Comparison of ENCODE assay signal across 14 cellular contexts in genomic region chr3:141835557-141836224, GRCh38. TPM values are rescaled to one million over a fixed set of nuclear protein-coding genes. Genes with fewer than 3 reads are reported as not detected.
DNase-seq lines count a peak whose midpoint lies in the region; ATAC-seq, FAIRE-seq and TF ChIP-seq lines count a peak whose summit lies in the region.
"Had no signal": no experiment of that assay in that cellular context is flagged by ENCODE, and none has a peak within 500 bp of the region (broad histone marks: within the 10 kb centered on the region; RNA-seq: fewer than 3 reads in every experiment).

No MANE protein-coding gene starts in this region.

- no TSS peak for BruUV-seq in PC-3 (replicated peaks; lab: Mats Ljungman, UMichigan)
- no TSS peak for BruUV-seq in K562 (replicated peaks; lab: Mats Ljungman, UMichigan)

- H3K4me3 Mint-ChIP-seq in GM23338 (no peak overlapping the region), neural progenitor cell (no peak overlapping the region)
- H3K4me3 Mint-ChIP-seq: CD14-positive monocyte; CD8-positive, alpha-beta T cell had no signal

- no peak for ATAC-seq in GM23338
- ATAC-seq in PC-3, result peak; percentile 60
- ATAC-seq in K562, result no peak
- no peak for ATAC-seq in HG02642 (IDR thresholded peaks at IDR 0.05; ENCODE audit: poor library complexity, unreplicated experiment)
- ATAC-seq in left lobe of liver, result no peak
- ATAC-seq in GM18870 (IDR thresholded peaks at IDR 0.05; ENCODE audit: unreplicated experiment), result no peak
- ATAC-seq: CD8-positive, alpha-beta T cell had no signal

- in situ Hi-C loops in K562 (cut with MboI), result no loop called here

- no peaks in the 10 kb centered on the region for H3K27me3 ChIP-seq in GM23338 (ENCODE audit: insufficient read depth)
- no peaks in the 10 kb centered on the region for H3K27me3 ChIP-seq in PC-3 (ENCODE audit: low read length)
- H3K27me3 ChIP-seq in K562 (ENCODE audit: control insufficient read depth in 2 of 2, insufficient read depth in 2 of 2, low read length in 2 of 2), result no peaks in the 10 kb centered on the region
- no peaks in the 10 kb centered on the region for H3K27me3 ChIP-seq in neural progenitor cell

- H3K27ac Mint-ChIP-seq in GM23338 (no peak overlapping the region), neural progenitor cell (no peak overlapping the region)
- H3K27ac Mint-ChIP-seq: CD8-positive, alpha-beta T cell; H9 had no signal

- H2AFZ ChIP-seq in GM23338 (peak overlapping the region; percentile 88), PC-3 (ENCODE audit: low read length) (no peak overlapping the region), K562 (ENCODE audit: low read depth, low read length) (peak overlapping the region; percentile 27; the same call in 1 of the 2 replicates), neural progenitor cell (replicated peaks) (peak overlapping the region; percentile 50)

- no peak for TF ChIP-seq RAD21 in K562 (CRISPR knock-in tag; conservative IDR thresholded peaks at IDR 0.05 in 1 of 2, IDR thresholded peaks at IDR 0.05 in 1 of 2)

- H3K27ac ChIP-seq in GM23338 (ENCODE audit: low read depth) (no peak overlapping the region), PC-3 (ENCODE audit: low read length) (peak overlapping the region; percentile 74), K562 (ENCODE audit: extremely low read depth, low read depth, low read length) (no peak overlapping the region), neural progenitor cell (no peak overlapping the region)

- H3K36me3 ChIP-seq in GM23338 (ENCODE audit: insufficient read depth) (no peaks in the 10 kb centered on the region), PC-3 (ENCODE audit: low read depth, low read length) (no peaks in the 10 kb centered on the region), K562 (ENCODE audit: control insufficient read depth, insufficient read depth, low read length) (no peaks in the 10 kb centered on the region), neural progenitor cell (no peaks in the 10 kb centered on the region)

- H3K9me3 Mint-ChIP-seq in GM23338 (no peaks in the 10 kb centered on the region; the same call in 2 of the 3 replicates), neural progenitor cell (peaks cover 2% of the 10 kb centered on the region)
- H3K9me3 Mint-ChIP-seq: CD8-positive, alpha-beta T cell had no signal

- H3K4me1 Mint-ChIP-seq in GM23338 (peaks cover 9% of the 10 kb centered on the region), neural progenitor cell (peaks cover 3% of the 10 kb centered on the region)
- H3K4me1 Mint-ChIP-seq: CD14-positive monocyte had no signal

- H3K36me3 Mint-ChIP-seq in GM23338 (ENCODE audit: low read depth) (no peaks in the 10 kb centered on the region), neural progenitor cell (no peaks in the 10 kb centered on the region)
- H3K36me3 Mint-ChIP-seq: CD14-positive monocyte; CD8-positive, alpha-beta T cell had no signal

- H3F3A ChIP-seq in GM23338 (replicated peaks; ENCODE audit: low read depth) (no peaks in the 10 kb centered on the region), PC-3 (ENCODE audit: low read length, unreplicated experiment) (no peaks in the 10 kb centered on the region), neural progenitor cell (ENCODE audit: low read depth) (no peaks in the 10 kb centered on the region)

- no peak for TF ChIP-seq POLR2A in K562 (conservative IDR thresholded peaks at IDR 0.05)

- peaks cover 5% of the 10 kb centered on the region for H3K27me3 Mint-ChIP-seq in GM23338 (ENCODE audit: insufficient read depth, low read depth, poor library complexity)
- peaks cover 6% of the 10 kb centered on the region for H3K27me3 Mint-ChIP-seq in neural progenitor cell (ENCODE audit: insufficient read depth, low read depth)

- peak overlapping the region; percentile 55 for H3K9ac ChIP-seq in PC-3 (ENCODE audit: low read length)
- no peak overlapping the region for H3K9ac ChIP-seq in K562 (ENCODE audit: insufficient read depth in 1 of 2, low read depth in 2 of 2, low read length in 2 of 2)
- H3K9ac ChIP-seq in neural progenitor cell, result no peak overlapping the region

- intact Hi-C loops in PC-3 (cut with micrococcal nuclease), result no loop called here
- intact Hi-C loops in K562 (cut with micrococcal nuclease), result no loop called here

- no peak for DNase-seq in GM23338 (ENCODE audit: low spot score)
- peak; percentile 58 for DNase-seq in PC-3
- DNase-seq in K562 (ENCODE audit: extremely low read depth in 1 of 4, low spot score in 3 of 4), result no peak
- DNase-seq in neural progenitor cell (ENCODE audit: low spot score), result no peak
- DNase-seq in left lobe of liver (ENCODE audit: low spot score), result no peak
- DNase-seq: Caco-2; CD8-positive, alpha-beta T cell; DMS53; GOT3; H9; KBM-7 had no signal

- no peaks in the 10 kb centered on the region for H3K9me2 ChIP-seq in GM23338 (ENCODE audit: insufficient read depth)
- H3K9me2 ChIP-seq in PC-3 (replicated peaks; ENCODE audit: low read length), result no peaks in the 10 kb centered on the region

- H3K9me3 ChIP-seq in PC-3 (ENCODE audit: low read length), result no peaks in the 10 kb centered on the region
- no peaks in the 10 kb centered on the region for H3K9me3 ChIP-seq in K562 (replicated peaks; ENCODE audit: control insufficient read depth, insufficient read depth, low read depth, low read length)
- no peaks in the 10 kb centered on the region for H3K9me3 ChIP-seq in neural progenitor cell (ENCODE audit: low read depth)
- H3K9me3 ChIP-seq: Caco-2 had no signal

- H3K4me2 ChIP-seq in GM23338 (no peak overlapping the region), PC-3 (ENCODE audit: low read length) (no peak overlapping the region), K562 (ENCODE audit: insufficient read depth, low read length) (no peak overlapping the region), neural progenitor cell (no peak overlapping the region)

- H4K20me1 ChIP-seq in GM23338 (replicated peaks; ENCODE audit: insufficient read depth), result no peaks in the 10 kb centered on the region
- H4K20me1 ChIP-seq in PC-3 (ENCODE audit: low read length), result no peaks in the 10 kb centered on the region
- no peaks in the 10 kb centered on the region for H4K20me1 ChIP-seq in K562 (replicated peaks; ENCODE audit: control insufficient read depth, insufficient read depth, low read length)
- no peaks in the 10 kb centered on the region for H4K20me1 ChIP-seq in neural progenitor cell (ENCODE audit: low read depth)

- CTCF ChIA-PET in PC-3 (lab: Charles Lee) (no interaction called here), K562 (lab: Yijun Ruan, JAX; ENCODE audit: low intra/inter-chr PET ratio) (no interaction called here)

- H3K79me2 ChIP-seq in GM23338 (replicated peaks; ENCODE audit: insufficient read depth) (no peaks in the 10 kb centered on the region), PC-3 (ENCODE audit: low read length) (no peaks in the 10 kb centered on the region), K562 (ENCODE audit: control insufficient read depth, insufficient read depth, low read length) (no peaks in the 10 kb centered on the region), neural progenitor cell (ENCODE audit: low read depth) (no peaks in the 10 kb centered on the region)

- no peaks in the 10 kb centered on the region for H3K9me1 ChIP-seq in K562 (ENCODE audit: control insufficient read depth, insufficient read depth, low read length)

- H3K4me3 ChIP-seq in GM23338 (no peak overlapping the region), PC-3 (ENCODE audit: low read length) (no peak overlapping the region), K562 (no peak overlapping the region), neural progenitor cell (no peak overlapping the region)

- no peak for FAIRE-seq in K562 (lab: Jason Lieb, UNC)

- 75% methylated on average over 13 of the region's 15 CpGs for WGBS in K562 (ENCODE audit: insufficient coverage, low coverage, missing lambda C conversion rate)

- TF ChIP-seq CTCF in GM23338 (conservative IDR thresholded peaks at IDR 0.05; ENCODE audit: low read depth in 2 of 2) (no peak), PC-3 (conservative IDR thresholded peaks at IDR 0.05; ENCODE audit: low read depth, low read length) (no peak), K562 (IDR thresholded peaks at IDR 0.05 in 2 of 3, conservative IDR thresholded peaks at IDR 0.05 in 1 of 3; ENCODE audit: insufficient read depth in 2 of 3, low read depth in 1 of 3, low read length in 3 of 3) (no peak), neural progenitor cell (IDR thresholded peaks at IDR 0.05) (no peak)

- POLR2A ChIA-PET in PC-3 (lab: Charles Lee; ENCODE audit: unreplicated experiment), result no interaction called here
- POLR2A ChIA-PET in K562 (lab: Yijun Ruan, JAX), result interaction anchor here (0.5 to 1.5 kb wide), 3 partner anchors 13 to 233 kb away, joined by 3 read pairs; no protein-coding TSS in a partner anchor

- H3K4me1 ChIP-seq in GM23338 (ENCODE audit: insufficient read depth) (peaks cover 5% of the 10 kb centered on the region), PC-3 (ENCODE audit: insufficient read depth, low read length) (peaks cover 12% of the 10 kb centered on the region), K562 (replicated peaks in 1 of 2; ENCODE audit: control insufficient read depth in 2 of 2, insufficient read depth in 2 of 2, low read length in 2 of 2) (peaks cover 4 to 10% of the 10 kb centered on the region in 2 experiments; a peak in 3 of 5 replicates), neural progenitor cell (no peaks in the 10 kb centered on the region)
- H3K4me1 ChIP-seq: Caco-2 had no signal

- no peak for TF ChIP-seq EP300 in K562 (IDR thresholded peaks at IDR 0.05; ENCODE audit: low read length)

TF ChIP-seq in K562, 482 proteins besides CTCF, POLR2A, EP300 and RAD21 (continues in another document):
- TF ChIP-seq ARNT (IDR thresholded peaks at IDR 0.05), result no peak

RNA-seq across cellular contexts. Expression of gene ATP1B3, which starts 40.8 kb away (rescaled TPM):
- 135 and 165 TPM in 2 replicates for total RNA-seq in GM23338 (2014; rRNA removed; shearing (Covaris generic))
- polyA plus RNA-seq in GM23338 (2016; fragmentation: Nextera tagmentation; extraction: Ambion mirVana) (275 and 315 TPM in 2 replicates), K562 (2011; rRNA removed) (166 and 168 TPM in 2 replicates), K562 (2014; fragmentation: Illumina TruSeq; extraction: Trizol) (153 and 179 TPM in 2 replicates), K562 (2014; fragmentation: Nextera tagmentation; extraction: Ambion mirVana) (10 to 100 TPM; 81.6 to 95.3 TPM), K562 (2014; rRNA removed) (107 and 123 TPM in 2 replicates)
- total RNA-seq in PC-3 (2014; rRNA removed) (20.2 and 20.6 TPM in 2 replicates), K562 (2014; rRNA removed) (48.3 and 68.9 TPM in 2 replicates), K562 (2014; rRNA removed; fragmentation: Illumina TruSeq; extraction: Trizol) (181 and 192 TPM in 2 replicates), K562 (2015; rRNA removed; fragmentation: Illumina TruSeq; extraction: Trizol) (109 and 113 TPM in 2 replicates), K562 (2021) (201 and 202 TPM in 2 replicates), neural progenitor cell (ENCODE audit: low replicate concordance) (58.6 and 95.6 TPM in 2 replicates), left lobe of liver (4.4 TPM)
- 155 and 386 TPM in 2 replicates for total RNA-seq in K562 (2011; cell fraction: chromatin; rRNA removed; ENCODE audit: low replicate concordance)
- 130 and 132 TPM in 2 replicates for total RNA-seq in K562 (2011; cell fraction: nucleolus; rRNA removed)
- 338 and 395 TPM in 2 replicates for total RNA-seq in K562 (2011; cell fraction: nucleoplasm; rRNA removed)
- 60.8 and 184 TPM in 2 replicates for polyA plus RNA-seq in K562 (2011; cell fraction: cytosol; rRNA removed)
- polyA plus RNA-seq in K562 (2011; cell fraction: nucleus; rRNA removed), result 54.2 and 111 TPM in 2 replicates
- polyA plus RNA-seq in K562 (2012), result 169 and 188 TPM in 2 replicates
- 226 and 248 TPM in 2 replicates for polyA minus RNA-seq in K562 (2011; rRNA and poly(A)+ RNA removed)
- polyA minus RNA-seq in K562 (2011; cell fraction: cytosol; rRNA and poly(A)+ RNA removed), result 62.8 and 80.9 TPM in 2 replicates
- polyA minus RNA-seq in K562 (2011; cell fraction: nucleus; rRNA and poly(A)+ RNA removed), result 22.8 and 33.3 TPM in 2 replicates
